ENCODE assay signal across 10 cellular contexts in genomic region chr1:241990040-241990439, GRCh38. TPM values are rescaled to one million over a fixed set of nuclear protein-coding genes. Genes with fewer than 3 reads are reported as not detected.
DNase-seq lines count a peak whose midpoint lies in the region; ATAC-seq, FAIRE-seq and TF ChIP-seq lines count a peak whose summit lies in the region.
"Had no signal": no experiment of that assay in that cellular context is flagged by ENCODE, and none has a peak within 500 bp of the region (broad histone marks: within the 10 kb centered on the region; RNA-seq: fewer than 3 reads in every experiment).

No MANE protein-coding gene starts in this region.

- H3K9me3 Mint-ChIP-seq in activated CD8-positive, alpha-beta T cell treated with anti-CD3 and anti-CD28 coated beads for 36 hours, result no peaks in the 10 kb centered on the region
- no peaks in the 10 kb centered on the region for H3K9me3 Mint-ChIP-seq in activated CD4-positive, alpha-beta memory T cell treated with anti-CD3 and anti-CD28 coated beads, Interleukin-2, amount 10 ng/mL, durations not matched to agents 7 days and 5 days

- ATAC-seq in activated CD8-positive, alpha-beta T cell treated with anti-CD3 and anti-CD28 coated beads for 36 hours, result no peak

- H3K4me1 Mint-ChIP-seq in activated CD8-positive, alpha-beta T cell treated with anti-CD3 and anti-CD28 coated beads for 36 hours (ENCODE audit: low read depth), result no peaks in the 10 kb centered on the region
- H3K4me1 Mint-ChIP-seq in activated CD4-positive, alpha-beta memory T cell treated with anti-CD3 and anti-CD28 coated beads, Interleukin-2, amount 10 ng/mL, durations not matched to agents 7 days and 5 days, result no peaks in the 10 kb centered on the region

- intact Hi-C loops in activated CD8-positive, alpha-beta T cell treated with anti-CD3 and anti-CD28 coated beads for 36 hours (cut with micrococcal nuclease), result loop anchor here (10.0 kb wide), 1 partner anchor 455 kb away; the partner anchor contains the start of gene KMO

- no peaks in the 10 kb centered on the region for H3K36me3 Mint-ChIP-seq in activated CD8-positive, alpha-beta T cell treated with anti-CD3 and anti-CD28 coated beads for 36 hours (ENCODE audit: low read depth)
- no peaks in the 10 kb centered on the region for H3K36me3 Mint-ChIP-seq in activated CD4-positive, alpha-beta memory T cell treated with anti-CD3 and anti-CD28 coated beads, Interleukin-2, amount 10 ng/mL, durations not matched to agents 7 days and 5 days (ENCODE audit: low read depth)

- no peak overlapping the region for H3K27ac ChIP-seq in osteoblast (ENCODE audit: low read depth, low read length)
- H3K27ac ChIP-seq: neutrophil had no signal

- H3K4me3 ChIP-seq in fibroblast of villous mesenchyme (ENCODE audit: low read depth, low read length), result no peak overlapping the region
- no peak overlapping the region for H3K4me3 ChIP-seq in osteoblast (ENCODE audit: insufficient read depth, low read length)

- H3K27me3 Mint-ChIP-seq in activated CD8-positive, alpha-beta T cell treated with anti-CD3 and anti-CD28 coated beads for 36 hours, result peaks cover 1% of the 10 kb centered on the region
- peaks cover 2% of the 10 kb centered on the region for H3K27me3 Mint-ChIP-seq in activated CD4-positive, alpha-beta memory T cell treated with anti-CD3 and anti-CD28 coated beads, Interleukin-2, amount 10 ng/mL, durations not matched to agents 7 days and 5 days

- H3K36me3 ChIP-seq in osteoblast (ENCODE audit: insufficient read depth, low read length), result no peaks in the 10 kb centered on the region
- H3K36me3 ChIP-seq: neutrophil had no signal

- no peaks in the 10 kb centered on the region for H3K79me2 ChIP-seq in osteoblast (ENCODE audit: insufficient read depth, low read length)

- H4K20me1 ChIP-seq in osteoblast (ENCODE audit: insufficient read depth, low read length), result no peaks in the 10 kb centered on the region

- TF ChIP-seq CTCF in fibroblast of villous mesenchyme (IDR thresholded peaks at IDR 0.05; ENCODE audit: insufficient read depth, low read depth, low read length) (no peak), osteoblast (IDR thresholded peaks at IDR 0.05; ENCODE audit: extremely low read depth, low read depth, low read length) (no peak)
- no peak for TF ChIP-seq CTCF in activated CD8-positive, alpha-beta T cell treated with anti-CD3 and anti-CD28 coated beads for 36 hours (IDR thresholded peaks at IDR 0.05)

- peaks cover 9% of the 10 kb centered on the region for H3K4me1 ChIP-seq in osteoblast (ENCODE audit: insufficient read depth, low read length)

- POLR2A ChIA-PET in activated CD8-positive, alpha-beta T cell treated with anti-CD3 and anti-CD28 coated beads for 36 hours (lab: Charles Lee), result no interaction called here
- POLR2A ChIA-PET in activated CD4-positive, alpha-beta memory T cell treated with anti-CD3 and anti-CD28 coated beads, Interleukin-2, amount 10 ng/mL, durations not matched to agents 7 days and 5 days (lab: Charles Lee), result no interaction called here

- no peak overlapping the region for H2AFZ ChIP-seq in osteoblast (ENCODE audit: low read length)

- H3K4me3 Mint-ChIP-seq in activated CD8-positive, alpha-beta T cell treated with anti-CD3 and anti-CD28 coated beads for 36 hours, result no peak overlapping the region
- H3K4me3 Mint-ChIP-seq in activated CD4-positive, alpha-beta memory T cell treated with anti-CD3 and anti-CD28 coated beads, Interleukin-2, amount 10 ng/mL, durations not matched to agents 7 days and 5 days, result no peak overlapping the region

- CTCF ChIA-PET in activated CD8-positive, alpha-beta T cell treated with anti-CD3 and anti-CD28 coated beads for 36 hours (lab: Charles Lee), result interaction anchor here (0.6 to 1.7 kb wide), 2 partner anchors 8 to 659 kb away, joined by 3 to 7 read pairs; partner anchors contain the start of gene MAP1LC3C
- CTCF ChIA-PET in activated CD4-positive, alpha-beta memory T cell treated with anti-CD3 and anti-CD28 coated beads, Interleukin-2, amount 10 ng/mL, durations not matched to agents 7 days and 5 days (lab: Charles Lee), result no interaction called here

- TF ChIP-seq POLR2A in GM12891 (IDR thresholded peaks at IDR 0.05; ENCODE audit: low read depth, low read length), result no peak

- no peaks in the 10 kb centered on the region for H3K27me3 ChIP-seq in osteoblast (ENCODE audit: insufficient read depth, low read length)
- H3K27me3 ChIP-seq: neutrophil had no signal

- DNase-seq in DMS 273 treated with DMSO at 0.1 percent for 48 hours (lab: John Stamatoyannopoulos, UW) (peak; percentile 52), NCI-H524 treated with DMSO at 0.1 percent for 48 hours (lab: John Stamatoyannopoulos, UW) (peak; percentile 94), fibroblast of villous mesenchyme (ENCODE audit: low read depth) (peak; percentile 94), osteoblast (ENCODE audit: insufficient read length, low spot score, missing footprints) (peak; percentile 76), GM12891 (ENCODE audit: insufficient read length, low spot score) (no peak), NCI-H510A (lab: John Stamatoyannopoulos, UW) (no peak)
- no peak for DNase-seq in activated CD8-positive, alpha-beta T cell treated with anti-CD3 and anti-CD28 coated beads for 36 hours
- no peak for DNase-seq in activated CD4-positive, alpha-beta memory T cell treated with anti-CD3 and anti-CD28 coated beads, Interleukin-2, amount 10 ng/mL, durations not matched to agents 7 days and 5 days
- DNase-seq: activated naive CD4-positive, alpha-beta T cell treated with Interleukin-2 at 50 U/mL for 16 hours had no signal

- H3K4me2 ChIP-seq in osteoblast (ENCODE audit: insufficient read depth, low read length), result no peak overlapping the region

- no peaks in the 10 kb centered on the region for H3K9me3 ChIP-seq in osteoblast (ENCODE audit: low read depth, low read length)
- H3K9me3 ChIP-seq: neutrophil had no signal

- no peak overlapping the region for H3K27ac Mint-ChIP-seq in activated CD8-positive, alpha-beta T cell treated with anti-CD3 and anti-CD28 coated beads for 36 hours
- H3K27ac Mint-ChIP-seq in activated CD4-positive, alpha-beta memory T cell treated with anti-CD3 and anti-CD28 coated beads, Interleukin-2, amount 10 ng/mL, durations not matched to agents 7 days and 5 days, result no peak overlapping the region

- no peak for FAIRE-seq in GM12891 (lab: Jason Lieb, UNC)

TF ChIP-seq in GM12891, 5 proteins besides CTCF, POLR2A, EP300 and RAD21:
- TF ChIP-seq POLR2AphosphoS5 (IDR thresholded peaks at IDR 0.05; ENCODE audit: low read depth, low read length) (no peak), SPI1 (IDR thresholded peaks at IDR 0.05; ENCODE audit: low read depth, low read length) (no peak), POU2F2 (IDR thresholded peaks at IDR 0.05; ENCODE audit: low read depth, low read length) (no peak)

RNA-seq across cellular contexts. Expression of gene MAP1LC3C, which starts 8.9 kb away (rescaled TPM):
- total RNA-seq in fibroblast of villous mesenchyme, result under 0.01 TPM in 2 replicates
- total RNA-seq in osteoblast, result under 0.01 and 0.29 TPM in 2 replicates
- not detected for polyA plus RNA-seq in GM12891 (2012; ENCODE audit: low read depth, missing spikeins)
- total RNA-seq in activated CD8-positive, alpha-beta T cell treated with anti-CD3 and anti-CD28 coated beads for 36 hours, result not detected
- not detected for total RNA-seq in activated CD4-positive, alpha-beta memory T cell treated with anti-CD3 and anti-CD28 coated beads, Interleukin-2, amount 10 ng/mL, durations not matched to agents 7 days and 5 days

RNA-seq across cellular contexts. Expression of gene BECN2, which starts 32.5 kb away (rescaled TPM):
- total RNA-seq in fibroblast of villous mesenchyme (not detected in 2 replicates), osteoblast (not detected in 2 replicates)
- not detected for polyA plus RNA-seq in GM12891 (2012; ENCODE audit: low read depth, missing spikeins)
- not detected for total RNA-seq in activated CD8-positive, alpha-beta T cell treated with anti-CD3 and anti-CD28 coated beads for 36 hours
- total RNA-seq in activated CD4-positive, alpha-beta memory T cell treated with anti-CD3 and anti-CD28 coated beads, Interleukin-2, amount 10 ng/mL, durations not matched to agents 7 days and 5 days, result not detected

Comparison
In these comparisons a context has a peak if more than half of its experiments do, and no peak if none do; other contexts are left out.
1. DNase-seq: peak in DMS 273 treated with DMSO at 0.1 percent for 48 hours (single experiment), NCI-H524 treated with DMSO at 0.1 percent for 48 hours (single experiment), fibroblast of villous mesenchyme (single experiment) and osteoblast (single experiment); none in GM12891 (single experiment), NCI-H510A (single experiment), activated CD8-positive, alpha-beta T cell treated with anti-CD3 and anti-CD28 coated beads for 36 hours (single experiment) and activated CD4-positive, alpha-beta memory T cell treated with anti-CD3 and anti-CD28 coated beads, Interleukin-2, amount 10 ng/mL, durations not matched to agents 7 days and 5 days (single experiment).